ENCODE assay signal across 9 cellular contexts in the genomic region with DNA sequence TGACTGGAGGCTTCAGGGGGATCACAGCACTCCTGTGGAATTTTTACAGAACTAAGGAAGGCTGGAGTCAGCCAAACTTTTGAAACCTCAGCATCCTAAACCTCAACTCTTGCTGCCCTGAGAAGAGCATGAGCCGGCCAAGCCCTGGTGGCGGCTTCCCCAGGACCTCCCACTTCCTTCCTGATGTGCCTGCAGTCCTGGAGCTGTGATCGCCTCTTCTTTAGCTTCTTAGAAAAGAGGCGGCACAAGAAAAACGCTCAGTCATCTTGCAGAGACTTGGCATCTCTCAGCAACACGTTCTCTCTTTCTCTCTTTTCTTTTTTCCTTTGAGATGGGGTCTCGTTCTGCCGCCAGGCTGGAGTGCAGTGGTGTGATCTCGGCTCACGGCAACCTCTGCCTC. TPM values are rescaled to one million over a fixed set of nuclear protein-coding genes. Genes with fewer than 3 reads are reported as not detected.
DNase-seq lines count a peak whose midpoint lies in the region; ATAC-seq and TF ChIP-seq lines count a peak whose summit lies in the region.
"Had no signal": no experiment of that assay in that cellular context is flagged by ENCODE, and none has a peak within 500 bp of the region (broad histone marks: within the 10 kb centered on the region; RNA-seq: fewer than 3 reads in every experiment).

No MANE protein-coding gene starts in this region.

- ATAC-seq in central memory CD8-positive, alpha-beta T cell (replicated peaks; ENCODE audit: extremely low read depth, poor library complexity, severe bottlenecking): no peak
- ATAC-seq in mucosa of descending colon: peak; percentile 45
- no peak for ATAC-seq in GM18870 (IDR thresholded peaks at IDR 0.05; ENCODE audit: unreplicated experiment)
- ATAC-seq in GM21825 (IDR thresholded peaks at IDR 0.05; ENCODE audit: unreplicated experiment): no peak
- no peak for ATAC-seq in GM18873 (IDR thresholded peaks at IDR 0.05; ENCODE audit: low FRiP score, unreplicated experiment)

- H3K27ac Mint-ChIP-seq in CD14-positive monocyte: peak overlapping the region; percentile 65 to 96 (median 92)
- no peak overlapping the region for H3K27ac Mint-ChIP-seq in central memory CD8-positive, alpha-beta T cell (ENCODE audit: low read depth)
- H3K27ac Mint-ChIP-seq: brain had no signal

- H3K4me1 ChIP-seq in mucosa of descending colon (ENCODE audit: low read depth): no peaks in the 10 kb centered on the region

- no peaks in the 10 kb centered on the region for H3K36me3 Mint-ChIP-seq in CD14-positive monocyte
- H3K36me3 Mint-ChIP-seq in central memory CD8-positive, alpha-beta T cell (ENCODE audit: insufficient read depth): no peaks in the 10 kb centered on the region
- H3K36me3 Mint-ChIP-seq: brain had no signal

- no peaks in the 10 kb centered on the region for H3K36me3 ChIP-seq in MG63
- no peaks in the 10 kb centered on the region for H3K36me3 ChIP-seq in mucosa of descending colon (ENCODE audit: low read depth)

- H3K9me3 Mint-ChIP-seq in CD14-positive monocyte: peaks cover 0 to 2% (median 0%) of the 10 kb centered on the region in 7 donors
- H3K9me3 Mint-ChIP-seq in central memory CD8-positive, alpha-beta T cell: no peaks in the 10 kb centered on the region
- H3K9me3 Mint-ChIP-seq: brain had no signal

- H3K4me3 ChIP-seq in MG63 (no peak overlapping the region), mucosa of descending colon (no peak overlapping the region)

- H3K9me3 ChIP-seq in MG63 (no peaks in the 10 kb centered on the region), mucosa of descending colon (no peaks in the 10 kb centered on the region)

- H3K27me3 ChIP-seq in MG63: no peaks in the 10 kb centered on the region

- TF ChIP-seq CTCF in CD14-positive monocyte (IDR thresholded peaks at IDR 0.05): no peak
- no peak for TF ChIP-seq CTCF in mucosa of descending colon (IDR thresholded peaks at IDR 0.05)

- intact Hi-C loops in CD14-positive monocyte (cut with micrococcal nuclease): loop anchor here (5.0 kb wide), 2 partner anchors 43 to 318 kb away; a partner anchor contains a TSS
- intact Hi-C loops in mucosa of descending colon (cut with DNase I, micrococcal nuclease): loop anchor here in 1 of 2 donors (10.0 kb wide), 1 partner anchor 240 kb away; no protein-coding TSS in a partner anchor

- peak overlapping the region; percentile 71 to 89 for H3K4me3 Mint-ChIP-seq in CD14-positive monocyte
- peak overlapping the region; percentile 27 for H3K4me3 Mint-ChIP-seq in central memory CD8-positive, alpha-beta T cell
- H3K4me3 Mint-ChIP-seq: brain had no signal

- H3K4me1 Mint-ChIP-seq in CD14-positive monocyte: peaks cover 53% of the 10 kb centered on the region
- H3K4me1 Mint-ChIP-seq in central memory CD8-positive, alpha-beta T cell: peaks cover 23% of the 10 kb centered on the region
- H3K4me1 Mint-ChIP-seq: brain had no signal

- DNase-seq in CD14-positive monocyte (ENCODE audit: low spot score) (peak; percentile 63), MG63 (peak; percentile 20), mucosa of descending colon (peak in 1 of 3 donors; percentile 64), foreskin melanocyte (no peak)
- DNase-seq in central memory CD8-positive, alpha-beta T cell (ENCODE audit: low spot score in 2 of 2): no peak

- H3K27me3 Mint-ChIP-seq in CD14-positive monocyte (ENCODE audit: low read depth in 3 of 3): peaks cover 0 to 4% (median 2%) of the 10 kb centered on the region in 3 donors
- no peaks in the 10 kb centered on the region for H3K27me3 Mint-ChIP-seq in central memory CD8-positive, alpha-beta T cell

RNA-seq across cellular contexts. Expression of a gene that starts 40.4 kb away (rescaled TPM):
- 10 to 100 TPM; 10.5 to 14.3 TPM for polyA plus RNA-seq in CD14-positive monocyte
- 1.6 and 4.9 TPM in 2 replicates for total RNA-seq in MG63 (2014; rRNA removed; shearing (Covaris generic); ENCODE audit: low replicate concordance)
- total RNA-seq in mucosa of descending colon: 10 to 100 TPM in 2 of 3 donors, 1 to 10 TPM in 1; 7.2 to 16.2 (median 10.6) TPM

Comparison
In these comparisons a context has a peak if more than half of its experiments do, and no peak if none do; other contexts are left out.
1. DNase-seq: peak in CD14-positive monocyte (single experiment) and MG63 (single experiment); none in central memory CD8-positive, alpha-beta T cell (0 of 2) and foreskin melanocyte (single experiment).